In the genomic region with DNA sequence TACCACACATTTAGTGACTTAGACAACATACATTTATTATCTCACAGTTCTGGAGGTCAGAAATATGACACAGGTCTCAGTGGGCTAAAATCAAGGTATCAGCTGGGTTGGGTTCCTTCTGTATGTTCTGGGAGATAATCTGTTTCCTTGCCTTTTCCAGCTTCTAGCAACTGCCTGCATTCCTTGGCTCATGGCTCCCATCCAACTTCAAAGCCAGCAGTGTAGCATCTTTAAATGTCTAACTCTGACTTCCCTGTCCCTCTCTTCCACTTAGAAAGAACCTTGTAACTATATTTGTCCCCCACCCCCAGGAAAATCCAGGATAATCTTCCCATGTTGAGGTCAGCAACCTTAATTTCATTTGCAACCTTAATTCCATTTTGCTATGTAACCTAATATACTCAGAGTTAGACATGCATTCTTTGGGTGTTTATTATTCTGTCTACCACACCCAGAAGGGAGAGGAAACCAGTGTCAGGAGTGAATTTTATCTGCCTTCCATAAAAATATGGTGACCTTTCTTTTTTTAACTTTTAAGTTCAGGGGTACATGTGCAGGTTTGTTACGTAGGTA, we compare ENCODE assay signal across 21 cellular contexts. TPM values are rescaled to one million over a fixed set of nuclear protein-coding genes. Genes with fewer than 3 reads are reported as not detected.
DNase-seq lines count a peak whose midpoint lies in the region; ATAC-seq, FAIRE-seq and TF ChIP-seq lines count a peak whose summit lies in the region.
"Had no signal": no experiment of that assay in that cellular context is flagged by ENCODE, and none has a peak within 500 bp of the region (broad histone marks: within the 10 kb centered on the region; RNA-seq: fewer than 3 reads in every experiment).

No MANE protein-coding gene starts in this region.

- no peak for TF ChIP-seq POLR2A in HepG2 (IDR thresholded peaks at IDR 0.05; ENCODE audit: insufficient read depth in 1 of 2, low read depth in 2 of 2, low read length in 2 of 2)

- H3K4me1 Mint-ChIP-seq in astrocyte (ENCODE audit: low read depth, unreplicated experiment): peaks cover 2% of the 10 kb centered on the region

- no peaks in the 10 kb centered on the region for H3K9me3 Mint-ChIP-seq in astrocyte (ENCODE audit: unreplicated experiment)
- H3K9me3 Mint-ChIP-seq: CD4-positive, alpha-beta T cell had no signal

- CTCF ChIA-PET in HepG2 (lab: Yijun Ruan, JAX; ENCODE audit: low intra/inter-chr PET ratio, low total read pairs): no interaction called here

- DNase-seq in AG20443 (ENCODE audit: low spot score) (peak; percentile 13), M059J (ENCODE audit: low read depth) (peak; percentile 10), astrocyte (ENCODE audit: low read depth) (no peak), fibroblast of the aortic adventitia (ENCODE audit: low read depth) (peak; percentile 17), dorsolateral prefrontal cortex (no peak), HepG2 (ENCODE audit: low spot score) (no peak), HUDEP-2 (lab: John Stamatoyannopoulos, UW; ENCODE audit: unreplicated experiment in 76 of 76) (no peak)
- DNase-seq: CD4-positive, alpha-beta T cell; H7; Kasumi-1; NCI-H1105; NCI-H2081; NCI-H2171 treated with DMSO at 0.1 percent for 48 hours; NCI-H446; NCI-H526 treated with DMSO at 0.1 percent for 48 hours; NK-92 treated with Interleukin-12 subunit alpha and Interleukin-12 subunit beta, amount 100 ng/mL, for 24 hours had no signal

- H3K4me2 ChIP-seq in astrocyte (ENCODE audit: low read length) (no peak overlapping the region), HepG2 (ENCODE audit: low read depth, low read length) (no peak overlapping the region)

- H3K36me3 ChIP-seq in astrocyte (ENCODE audit: insufficient read depth, low read length) (no peaks in the 10 kb centered on the region), HepG2 (replicated peaks in 1 of 2; ENCODE audit: control insufficient read depth in 1 of 2, insufficient read depth in 2 of 2, low read length in 2 of 2) (no peaks in the 10 kb centered on the region)

- FAIRE-seq in astrocyte (lab: Jason Lieb, UNC) (peak; percentile 26), HepG2 (lab: Jason Lieb, UNC) (no peak)
- FAIRE-seq: RCC 7860 had no signal

- TF ChIP-seq CTCF in astrocyte (IDR thresholded peaks at IDR 0.05; ENCODE audit: insufficient read depth, low read depth, low read length): no peak
- TF ChIP-seq CTCF in fibroblast of the aortic adventitia (IDR thresholded peaks at IDR 0.05; ENCODE audit: insufficient read depth, low read length): no peak
- no peak for TF ChIP-seq CTCF in dorsolateral prefrontal cortex (IDR thresholded peaks at IDR 0.05 in 54 of 56, conservative IDR thresholded peaks at IDR 0.05 in 2 of 56; ENCODE audit: low read depth in 1 of 56, partially characterized antibody in 56 of 56)
- no peak for TF ChIP-seq CTCF in HepG2 (CRISPR knock-in tag; IDR thresholded peaks at IDR 0.05)

- H3K9ac ChIP-seq in astrocyte (ENCODE audit: low read length) (no peak overlapping the region), HepG2 (ENCODE audit: insufficient read depth, low read depth, low read length) (no peak overlapping the region)

- no peak overlapping the region for H3K4me3 ChIP-seq in astrocyte (ENCODE audit: insufficient read depth, low read depth, low read length)
- no peak overlapping the region for H3K4me3 ChIP-seq in fibroblast of the aortic adventitia (ENCODE audit: low read depth, low read length)
- no peak overlapping the region for H3K4me3 ChIP-seq in dorsolateral prefrontal cortex
- H3K4me3 ChIP-seq in HepG2 (replicated peaks in 1 of 3; ENCODE audit: insufficient read depth in 1 of 3, low read depth in 2 of 3, low read length in 3 of 3): no peak overlapping the region
- H3K4me3 ChIP-seq: SK-N-MC had no signal

- intact Hi-C loops in dorsolateral prefrontal cortex (cut with DNase I) (no loop called here), HepG2 (cut with micrococcal nuclease; ENCODE audit: unreplicated experiment) (no loop called here)

- POLR2A ChIA-PET in HepG2 (lab: Yijun Ruan, JAX): no interaction called here

- no peak overlapping the region for H2AFZ ChIP-seq in astrocyte (ENCODE audit: low read depth, low read length)
- no peak overlapping the region for H2AFZ ChIP-seq in HepG2 (ENCODE audit: low read length)

- no peaks in the 10 kb centered on the region for H3K36me3 Mint-ChIP-seq in astrocyte (ENCODE audit: low read depth, unreplicated experiment)

- H3K27ac ChIP-seq in astrocyte (ENCODE audit: low read depth, low read length) (no peak overlapping the region), dorsolateral prefrontal cortex (no peak overlapping the region), HepG2 (ENCODE audit: extremely low read length, insufficient read depth, low read length) (no peak overlapping the region)
- H3K27ac ChIP-seq: HL-60, SK-N-MC had no signal

- no peak for ATAC-seq in HepG2
- ATAC-seq in esophagus mucosa: no peak
- ATAC-seq: Right ventricle myocardium inferior had no signal

- no peaks in the 10 kb centered on the region for H3K9me3 ChIP-seq in astrocyte (ENCODE audit: insufficient read depth, low read depth, low read length)
- no peaks in the 10 kb centered on the region for H3K9me3 ChIP-seq in HepG2 (ENCODE audit: low read length)

- no peak for TF ChIP-seq EP300 in HepG2 (IDR thresholded peaks at IDR 0.05; ENCODE audit: low read depth in 2 of 2, low read length in 2 of 2)
- TF ChIP-seq EP300 in HepG2 (CRISPR knock-in tag; IDR thresholded peaks at IDR 0.05; ENCODE audit: borderline replicate concordance): no peak

- TF ChIP-seq RAD21 in HepG2 (CRISPR knock-in tag; IDR thresholded peaks at IDR 0.05): no peak

- H3K4me1 ChIP-seq in astrocyte (ENCODE audit: insufficient read depth, low read length) (no peaks in the 10 kb centered on the region), HepG2 (ENCODE audit: insufficient read depth, low read length) (no peaks in the 10 kb centered on the region)

- no TSS peak for BruUV-seq in HepG2 (replicated peaks; lab: Mats Ljungman, UMichigan)

- no peak overlapping the region for H3K27ac Mint-ChIP-seq in astrocyte (ENCODE audit: unreplicated experiment)
- H3K27ac Mint-ChIP-seq: CD4-positive, alpha-beta T cell had no signal

- H3K27me3 Mint-ChIP-seq in astrocyte (ENCODE audit: low read depth, unreplicated experiment): no peaks in the 10 kb centered on the region

- WGBS in HepG2 (ENCODE audit: low lambda C conversion rate): 40% methylated on average over 1 of the region's 1 CpG

- H3K27me3 ChIP-seq in astrocyte (ENCODE audit: insufficient read depth, low read length) (no peaks in the 10 kb centered on the region), dorsolateral prefrontal cortex (no peaks in the 10 kb centered on the region), HepG2 (ENCODE audit: control insufficient read depth in 1 of 2, insufficient read depth in 2 of 2, low read length in 2 of 2) (no peaks in the 10 kb centered on the region)

- H4K20me1 ChIP-seq in astrocyte (ENCODE audit: insufficient read depth, low read length): no peaks in the 10 kb centered on the region
- no peaks in the 10 kb centered on the region for H4K20me1 ChIP-seq in HepG2 (ENCODE audit: insufficient read depth, low read length)

- in situ Hi-C loops in HepG2 (cut with HindIII; ENCODE audit: extremely low pct_ligation_motif_present, low pct_unique_long_range_greater_than_20kb): no loop called here

- H3K4me3 Mint-ChIP-seq in astrocyte (ENCODE audit: unreplicated experiment): no peak overlapping the region
- H3K4me3 Mint-ChIP-seq: CD4-positive, alpha-beta T cell had no signal

- H3K79me2 ChIP-seq in astrocyte (ENCODE audit: insufficient read depth, low read length) (no peaks in the 10 kb centered on the region), HepG2 (ENCODE audit: insufficient read depth, low read length) (no peaks in the 10 kb centered on the region)

TF ChIP-seq in HepG2, 621 proteins besides CTCF, POLR2A, EP300 and RAD21:
- TF ChIP-seq ZNF703 (CRISPR knock-in tag; IDR thresholded peaks at IDR 0.05; ENCODE audit: borderline replicate concordance) (no peak), ZNF629 (CRISPR knock-in tag; conservative IDR thresholded peaks at IDR 0.05) (no peak), DPF2 (CRISPR knock-in tag; IDR thresholded peaks at IDR 0.05; ENCODE audit: borderline replicate concordance, low read depth) (no peak), CEBPG (CRISPR knock-in tag; IDR thresholded peaks at IDR 0.05) (no peak), ZNF205 (CRISPR knock-in tag; IDR thresholded peaks at IDR 0.05) (no peak), MAZ (IDR thresholded peaks at IDR 0.05; ENCODE audit: borderline replicate concordance, low read depth, low read length) (no peak), MAZ (CRISPR knock-in tag; IDR thresholded peaks at IDR 0.05; ENCODE audit: low read depth) (no peak)

RNA-seq across cellular contexts. Expression of a gene that starts 57.3 kb away (rescaled TPM):
- 109 and 149 TPM in 2 replicates for total RNA-seq in M059J (2014; rRNA removed; shearing (Covaris generic))
- total RNA-seq in astrocyte (45.1 and 52.9 TPM in 2 replicates), fibroblast of the aortic adventitia (ENCODE audit: low replicate concordance) (25.3 and 124 TPM in 2 replicates), dorsolateral prefrontal cortex (10 to 100 TPM; 13.4 to 37.6 (median 21.0) TPM), HepG2 (2016; rRNA removed; fragmentation: Illumina TruSeq; extraction: Trizol) (23.5 and 32.1 TPM in 2 replicates), esophagus mucosa (27.3 TPM)
- total RNA-seq in HepG2 (2016; cell fraction: cytosol; rRNA removed; fragmentation: Illumina TruSeq; extraction: Trizol; ENCODE audit: low read depth): 13.3 and 17.7 TPM in 2 replicates
- 25.0 and 34.1 TPM in 2 replicates for total RNA-seq in HepG2 (2016; cell fraction: insoluble cytoplasmic fraction; rRNA removed; fragmentation: Illumina TruSeq; extraction: Trizol)
- total RNA-seq in HepG2 (2016; cell fraction: membrane; rRNA removed; fragmentation: Illumina TruSeq; extraction: Trizol): 23.7 and 28.3 TPM in 2 replicates
- total RNA-seq in HepG2 (2016; cell fraction: nucleus; rRNA removed; fragmentation: Illumina TruSeq; extraction: Trizol): 12.7 and 13.1 TPM in 2 replicates
- polyA plus RNA-seq in HepG2 (2011; rRNA removed): 21.2 and 25.2 TPM in 2 replicates
- polyA plus RNA-seq in HepG2 (2011; cell fraction: cytosol; rRNA removed): 12.7 and 19.2 TPM in 2 replicates
- 3.9 and 5.7 TPM in 2 replicates for polyA plus RNA-seq in HepG2 (2011; cell fraction: nucleus; rRNA removed)
- polyA plus RNA-seq in HepG2 (2012): 19.2 and 26.7 TPM in 2 replicates
- 14.0 and 24.2 TPM in 2 replicates for polyA plus RNA-seq in HepG2 (2016; cell fraction: cytosol; fragmentation: Illumina TruSeq; extraction: Trizol; ENCODE audit: low read depth)
- 39.7 and 40.7 TPM in 2 replicates for polyA plus RNA-seq in HepG2 (2016; cell fraction: insoluble cytoplasmic fraction; fragmentation: Illumina TruSeq; extraction: Trizol; ENCODE audit: low read depth)
- 26.7 and 33.9 TPM in 2 replicates for polyA plus RNA-seq in HepG2 (2016; cell fraction: membrane; fragmentation: Illumina TruSeq; extraction: Trizol; ENCODE audit: low read depth)
- 26.5 and 27.5 TPM in 2 replicates for polyA plus RNA-seq in HepG2 (2016; cell fraction: nucleus; fragmentation: Illumina TruSeq; extraction: Trizol; ENCODE audit: insufficient read depth, low read depth)
- polyA minus RNA-seq in HepG2 (2011; rRNA and poly(A)+ RNA removed; ENCODE audit: low replicate concordance): 7.0 and 18.3 TPM in 2 replicates
- 5.3 and 7.0 TPM in 2 replicates for polyA minus RNA-seq in HepG2 (2011; cell fraction: cytosol; rRNA and poly(A)+ RNA removed)
- 4.4 and 8.2 TPM in 2 replicates for polyA minus RNA-seq in HepG2 (2011; cell fraction: nucleus; rRNA and poly(A)+ RNA removed)

Comparison
In these comparisons a context has a peak if more than half of its experiments do, and no peak if none do; other contexts are left out.
1. DNase-seq: peak in AG20443 (single experiment), M059J (single experiment) and fibroblast of the aortic adventitia (single experiment); none in astrocyte (single experiment), dorsolateral prefrontal cortex (0 of 10), HepG2 (single experiment) and HUDEP-2 (0 of 76).